In genomic region chr11:66069715-66070603, GRCh38 we compare ENCODE assay signal across 8 cellular contexts. TPM values are rescaled to one million over a fixed set of nuclear protein-coding genes. Genes with fewer than 3 reads are reported as not detected.
DNase-seq lines count a peak whose midpoint lies in the region; ATAC-seq and TF ChIP-seq lines count a peak whose summit lies in the region.

Gene PACS1, plus strand, starts transcription at chr11:66070272. Its CDS starts 215 bp downstream, at chr11:66070487.

- H3K27me3 Mint-ChIP-seq in activated CD4-positive, alpha-beta T cell treated with anti-CD3 and anti-CD28 coated beads for 36 hours: no peaks in the 10 kb centered on the region
- H3K27me3 Mint-ChIP-seq in chondrocyte (ENCODE audit: low read depth): no peaks in the 10 kb centered on the region

- H3K27me3 ChIP-seq in kidney epithelial cell (ENCODE audit: control insufficient read depth, insufficient read depth, low read length): no peaks in the 10 kb centered on the region

- peaks cover 68% of the 10 kb centered on the region for H3K36me3 Mint-ChIP-seq in activated CD4-positive, alpha-beta T cell treated with anti-CD3 and anti-CD28 coated beads for 36 hours (ENCODE audit: low read depth)
- H3K36me3 Mint-ChIP-seq in chondrocyte (ENCODE audit: low read depth): peaks cover 33% of the 10 kb centered on the region

- H3K4me3 Mint-ChIP-seq in activated CD4-positive, alpha-beta T cell treated with anti-CD3 and anti-CD28 coated beads for 36 hours: peak within 1 kb of the TSS; percentile 98
- H3K4me3 Mint-ChIP-seq in chondrocyte (ENCODE audit: unreplicated experiment): peak within 1 kb of the TSS; percentile 83

- ATAC-seq in activated CD4-positive, alpha-beta T cell treated with anti-CD3 and anti-CD28 coated beads for 36 hours: peak; percentile 48
- ATAC-seq in GM21447 (IDR thresholded peaks at IDR 0.05; ENCODE audit: unreplicated experiment): no peak

- CTCF ChIA-PET in activated CD4-positive, alpha-beta T cell treated with anti-CD3 and anti-CD28 coated beads for 36 hours (lab: Charles Lee): interaction anchor here (0.7 to 4.8 kb wide), 20 partner anchors 9 to 290 kb away, joined by 3 to 63 read pairs (median 9); partner anchors contain the start of gene SF3B2

- TF ChIP-seq CTCF in NB4 (IDR thresholded peaks at IDR 0.05; ENCODE audit: low read depth, low read length) (no peak), chondrocyte (IDR thresholded peaks at IDR 0.05) (peak; percentile 35), kidney epithelial cell (IDR thresholded peaks at IDR 0.05; ENCODE audit: insufficient read depth, low read length, poor library complexity, severe bottlenecking) (no peak)

- POLR2A ChIA-PET in activated CD4-positive, alpha-beta T cell treated with anti-CD3 and anti-CD28 coated beads for 36 hours (lab: Charles Lee): interaction anchor here (0.6 to 1.6 kb wide), 7 partner anchors 10 to 566 kb away, joined by 3 to 7 read pairs (median 4); partner anchors contain the start of gene SF3B2

- H3K36me3 ChIP-seq in kidney epithelial cell (ENCODE audit: control insufficient read depth, insufficient read depth, low read length): peaks cover 4% of the 10 kb centered on the region

- DNase-seq in Daoy (ENCODE audit: low read depth) (peak; percentile 79), GOT3 (lab: John Stamatoyannopoulos, UW) (peak; percentile 30), NB4 (ENCODE audit: low read depth) (peak; percentile 74), chondrocyte (ENCODE audit: low spot score) (no peak), kidney epithelial cell (ENCODE audit: low read depth) (no peak)
- peak; percentile 83 for DNase-seq in activated CD4-positive, alpha-beta T cell treated with anti-CD3 and anti-CD28 coated beads for 36 hours
- peak; percentile 85 for DNase-seq in stimulated activated CD4-positive, alpha-beta T cell treated with anti-CD3 and anti-CD28 coated beads, Interleukin-15, amount 100 ng/mL, for 24 hours

- no peak for TF ChIP-seq POLR2A in NB4 (IDR thresholded peaks at IDR 0.05; ENCODE audit: extremely low read depth, insufficient read length)

- H3K27ac Mint-ChIP-seq in activated CD4-positive, alpha-beta T cell treated with anti-CD3 and anti-CD28 coated beads for 36 hours: peak within 1 kb of the TSS; percentile 99
- peak within 1 kb of the TSS; percentile 92 for H3K27ac Mint-ChIP-seq in chondrocyte (ENCODE audit: unreplicated experiment)

- H3K4me3 ChIP-seq in NB4 (ENCODE audit: low read depth, low read length) (peak within 1 kb of the TSS; percentile 30), kidney epithelial cell (ENCODE audit: low read depth, low read length) (peak within 1 kb of the TSS; percentile 79)

- intact Hi-C loops in activated CD4-positive, alpha-beta T cell treated with anti-CD3 and anti-CD28 coated beads for 36 hours (cut with DNase I, micrococcal nuclease): loop anchor here (1.0 to 5.0 kb wide), 5 partner anchors 17 to 277 kb away; partner anchors contain the start of genes SF3B2 (in 2 of the 2), B4GAT1 (in 1 of the 2) and BRMS1 (in 1 of the 2)

- H3K9me3 Mint-ChIP-seq in activated CD4-positive, alpha-beta T cell treated with anti-CD3 and anti-CD28 coated beads for 36 hours (ENCODE audit: low read depth): no peaks in the 10 kb centered on the region
- no peaks in the 10 kb centered on the region for H3K9me3 Mint-ChIP-seq in chondrocyte (ENCODE audit: low read depth)

- H3K4me1 Mint-ChIP-seq in activated CD4-positive, alpha-beta T cell treated with anti-CD3 and anti-CD28 coated beads for 36 hours: peaks cover 66% of the 10 kb centered on the region
- peaks cover 41% of the 10 kb centered on the region for H3K4me1 Mint-ChIP-seq in chondrocyte (ENCODE audit: low read depth)

RNA-seq across cellular contexts. Expression of gene PACS1, which starts in this region (rescaled TPM):
- total RNA-seq in Daoy (2014; rRNA removed; shearing (Covaris generic)): 10.9 and 13.0 TPM in 2 replicates
- total RNA-seq in activated CD4-positive, alpha-beta T cell treated with anti-CD3 and anti-CD28 coated beads for 36 hours: 10 to 100 TPM; 76.6 to 90.7 TPM
- total RNA-seq in chondrocyte (74.4 to 90.7 TPM (median 85.7 TPM) in 3 replicates), kidney epithelial cell (29.4 and 35.4 TPM in 2 replicates)

Comparison
In these comparisons a context has a peak if more than half of its experiments do, and no peak if none do; other contexts are left out.
1. DNase-seq: peak in Daoy (single experiment), GOT3 (single experiment), NB4 (single experiment), activated CD4-positive, alpha-beta T cell treated with anti-CD3 and anti-CD28 coated beads for 36 hours (single experiment) and stimulated activated CD4-positive, alpha-beta T cell treated with anti-CD3 and anti-CD28 coated beads, Interleukin-15, amount 100 ng/mL, for 24 hours (single experiment); none in chondrocyte (single experiment) and kidney epithelial cell (single experiment).